Comparison of ENCODE assay signal across 17 cellular contexts in the genomic region with DNA sequence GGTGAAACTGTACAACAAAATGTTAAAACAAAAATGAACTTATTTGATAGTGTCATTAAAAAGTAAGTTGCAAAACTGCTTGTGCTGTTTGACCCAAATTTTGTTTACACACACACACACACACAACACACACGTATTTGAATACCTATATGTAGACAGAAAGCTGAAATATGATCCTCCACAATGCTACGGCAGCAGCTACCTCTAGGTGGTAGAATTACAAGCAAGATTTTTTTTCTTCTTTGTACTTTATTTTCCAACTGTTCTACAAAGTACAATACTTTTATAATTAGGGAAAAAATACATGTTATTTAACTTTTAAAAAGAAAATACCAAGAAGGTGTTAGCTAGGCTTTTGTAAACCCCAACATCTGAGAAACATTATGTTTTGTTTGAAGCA. TPM values are rescaled to one million over a fixed set of nuclear protein-coding genes. Genes with fewer than 3 reads are reported as not detected.
DNase-seq lines count a peak whose midpoint lies in the region; ATAC-seq and TF ChIP-seq lines count a peak whose summit lies in the region.
"Had no signal": no experiment of that assay in that cellular context is flagged by ENCODE, and none has a peak within 500 bp of the region (broad histone marks: within the 10 kb centered on the region; RNA-seq: fewer than 3 reads in every experiment).

No MANE protein-coding gene starts in this region.

- H3K4me3 Mint-ChIP-seq in H9, result no peak overlapping the region
- H3K4me3 Mint-ChIP-seq in activated CD4-positive, alpha-beta T cell treated with anti-CD3 and anti-CD28 coated beads for 36 hours, result no peak overlapping the region

- H2AFZ ChIP-seq in H9 (ENCODE audit: low read length), result no peak overlapping the region

- no peak overlapping the region for H2BK120ac ChIP-seq in H9 (ENCODE audit: low read depth, low read length, poor library complexity, severe bottlenecking)

- H3K18ac ChIP-seq in H9 (ENCODE audit: insufficient read length, low read depth, low read length), result no peak overlapping the region

- no peak overlapping the region for H2BK12ac ChIP-seq in H9 (ENCODE audit: insufficient read length, low read depth, low read length)

- TF ChIP-seq CTCF in A673 (conservative IDR thresholded peaks at IDR 0.05; ENCODE audit: low read depth, low read length) (peak; percentile 35), H9 (conservative IDR thresholded peaks at IDR 0.05) (no peak; the same call in 2 of the 3 replicates), fibroblast of the aortic adventitia (IDR thresholded peaks at IDR 0.05; ENCODE audit: insufficient read depth, low read length) (peak; percentile 39), tibial nerve (IDR thresholded peaks at IDR 0.05) (no peak), esophagus muscularis mucosa (IDR thresholded peaks at IDR 0.05) (no peak)

- no peak overlapping the region for H4K91ac ChIP-seq in H9 (ENCODE audit: insufficient read length, low read depth, low read length)

- H3K27me3 ChIP-seq in A673 (replicated peaks; ENCODE audit: insufficient read depth, low read depth, low read length, poor library complexity), result no peaks in the 10 kb centered on the region
- H3K27me3 ChIP-seq in H9 (ENCODE audit: insufficient read depth, low read length), result peaks cover 4% of the 10 kb centered on the region; the same call in 1 of the 2 replicates
- peaks cover 0 to 26% of the 10 kb centered on the region in 2 donors for H3K27me3 ChIP-seq in tibial nerve
- H3K27me3 ChIP-seq in esophagus muscularis mucosa, result peaks cover 0 to 41% (median 7%) of the 10 kb centered on the region in 4 donors

- H3K4me3 ChIP-seq in A673 (ENCODE audit: low read depth, low read length, poor library complexity, severe bottlenecking) (no peak overlapping the region), fibroblast of the aortic adventitia (ENCODE audit: low read depth, low read length) (no peak overlapping the region), tibial nerve (no peak overlapping the region), esophagus muscularis mucosa (no peak overlapping the region)
- H3K4me3 ChIP-seq: gastrocnemius medialis had no signal

- H2BK20ac ChIP-seq in H9 (ENCODE audit: low read depth, low read length, poor library complexity, severe bottlenecking), result no peak overlapping the region

- H4K20me1 ChIP-seq in H9 (ENCODE audit: control insufficient read depth, insufficient read depth, insufficient read length), result no peaks in the 10 kb centered on the region

- H3K23me2 ChIP-seq in H9 (ENCODE audit: insufficient read length, low read depth, low read length, poor library complexity, severe bottlenecking), result no peaks in the 10 kb centered on the region

- ATAC-seq in SK-N-SH treated with all-trans-retinoic acid at 6 μM for 48 hours, result peak; percentile 52
- no peak for ATAC-seq in activated CD4-positive, alpha-beta T cell treated with anti-CD3 and anti-CD28 coated beads for 36 hours
- ATAC-seq: gastrocnemius medialis had no signal

- no peaks in the 10 kb centered on the region for H3K9me3 ChIP-seq in A673 (ENCODE audit: low read depth, low read length, poor library complexity, severe bottlenecking)
- H3K9me3 ChIP-seq in H9 (ENCODE audit: control insufficient read depth, low read depth, low read length), result no peaks in the 10 kb centered on the region
- peaks cover 0 to 5% (median 0%) of the 10 kb centered on the region in 4 donors for H3K9me3 ChIP-seq in tibial nerve
- no peaks in the 10 kb centered on the region for H3K9me3 ChIP-seq in esophagus muscularis mucosa
- H3K9me3 ChIP-seq: gastrocnemius medialis had no signal

- no peak overlapping the region for H3K4ac ChIP-seq in H9 (ENCODE audit: low read depth, low read length)

- H2BK5ac ChIP-seq in H9 (ENCODE audit: insufficient read length, low read length), result no peak overlapping the region

- no peak overlapping the region for H3K14ac ChIP-seq in H9 (ENCODE audit: insufficient read depth, low read length)

- H3K79me1 ChIP-seq in H9 (ENCODE audit: insufficient read depth, low read depth, low read length, poor library complexity, severe bottlenecking), result no peaks in the 10 kb centered on the region

- peaks cover 12 to 15% of the 10 kb centered on the region in 2 experiments for H3K4me1 Mint-ChIP-seq in H9
- peaks cover 2% of the 10 kb centered on the region for H3K4me1 Mint-ChIP-seq in activated CD4-positive, alpha-beta T cell treated with anti-CD3 and anti-CD28 coated beads for 36 hours

- H3K23ac ChIP-seq in H9 (ENCODE audit: insufficient read length, low read depth, low read length), result no peak overlapping the region

- BruUV-seq in A673 (replicated peaks; lab: Mats Ljungman, UMichigan), result no TSS peak

- CTCF ChIA-PET in A673 (lab: Charles Lee), result no interaction called here
- CTCF ChIA-PET in activated CD4-positive, alpha-beta T cell treated with anti-CD3 and anti-CD28 coated beads for 36 hours (lab: Charles Lee), result interaction anchor here (0.6 kb wide), 1 partner anchor 574 kb away, joined by 3 read pairs; no protein-coding TSS in a partner anchor

- TF ChIP-seq EP300 in tibial nerve (IDR thresholded peaks at IDR 0.05), result no peak
- TF ChIP-seq EP300 in esophagus muscularis mucosa (IDR thresholded peaks at IDR 0.05), result no peak

- no CpG with 5 or more reads among the region's 2 CpGs for WGBS in H9 (ENCODE audit: extremely low coverage, insufficient read length, low lambda C conversion rate)
- 25 to 28% methylated on average over 2 of the region's 2 CpGs for WGBS in tibial nerve, 2 donors
- 22% methylated on average over 2 of the region's 2 CpGs for WGBS in esophagus muscularis mucosa

- no peak overlapping the region for H4K5ac ChIP-seq in H9 (ENCODE audit: insufficient read length, low read depth, low read length)

- peaks cover 34% of the 10 kb centered on the region for H3K27me3 Mint-ChIP-seq in H9 (ENCODE audit: low read depth)
- peaks cover 24% of the 10 kb centered on the region for H3K27me3 Mint-ChIP-seq in activated CD4-positive, alpha-beta T cell treated with anti-CD3 and anti-CD28 coated beads for 36 hours

- H3K36me3 Mint-ChIP-seq in H9 (ENCODE audit: insufficient read depth in 1 of 3, low read depth in 3 of 3), result no peaks in the 10 kb centered on the region
- no peaks in the 10 kb centered on the region for H3K36me3 Mint-ChIP-seq in activated CD4-positive, alpha-beta T cell treated with anti-CD3 and anti-CD28 coated beads for 36 hours (ENCODE audit: low read depth)

- intact Hi-C loops in A673 (cut with micrococcal nuclease; ENCODE audit: unreplicated experiment) (no loop called here), esophagus muscularis mucosa (cut with DNase I) (no loop called here)
- intact Hi-C loops in activated CD4-positive, alpha-beta T cell treated with anti-CD3 and anti-CD28 coated beads for 36 hours (cut with DNase I, micrococcal nuclease), result no loop called here

- H3K4me2 ChIP-seq in H9 (ENCODE audit: insufficient read depth, insufficient read length, low read length), result no peak overlapping the region

- TF ChIP-seq POLR2A in tibial nerve (IDR thresholded peaks at IDR 0.05) (no peak), esophagus muscularis mucosa (IDR thresholded peaks at IDR 0.05; ENCODE audit: low read depth) (no peak)

- H3K27ac ChIP-seq in A673 (ENCODE audit: low read depth, low read length, poor library complexity, severe bottlenecking) (no peak overlapping the region), H9 (ENCODE audit: insufficient read length, low read depth, low read length) (no peak overlapping the region), tibial nerve (no peak overlapping the region), esophagus muscularis mucosa (replicated peaks in 1 of 4) (no peak overlapping the region)
- H3K27ac ChIP-seq: gastrocnemius medialis had no signal

- no peaks in the 10 kb centered on the region; a peak in 2 of 5 replicates for H3K9me3 Mint-ChIP-seq in H9
- no peaks in the 10 kb centered on the region for H3K9me3 Mint-ChIP-seq in activated CD4-positive, alpha-beta T cell treated with anti-CD3 and anti-CD28 coated beads for 36 hours (ENCODE audit: low read depth)

- no peak overlapping the region for H2BK15ac ChIP-seq in H9 (ENCODE audit: low read depth, low read length)

- 0 out of 2 replicates have a peak, but pooled peaks cover 1% of the 10 kb centered on the region for H3K79me2 ChIP-seq in H9 (ENCODE audit: insufficient read depth, low read length)

- H3K56ac ChIP-seq in H9 (ENCODE audit: insufficient read length, low read depth, low read length), result no peak overlapping the region

- H4K8ac ChIP-seq in H9 (replicated peaks; ENCODE audit: insufficient read length, low read depth, low read length), result no peak overlapping the region

- no peak overlapping the region for H3K27ac Mint-ChIP-seq in H9
- H3K27ac Mint-ChIP-seq in activated CD4-positive, alpha-beta T cell treated with anti-CD3 and anti-CD28 coated beads for 36 hours, result no peak overlapping the region

- H3K4me1 ChIP-seq in A673 (ENCODE audit: insufficient read depth, low read length, poor library complexity, severe bottlenecking), result peaks cover 15% of the 10 kb centered on the region
- H3K4me1 ChIP-seq in H9 (ENCODE audit: insufficient read depth, low read length), result no peaks in the 10 kb centered on the region
- H3K4me1 ChIP-seq in tibial nerve, result peaks cover 0 to 13% (median 0%) of the 10 kb centered on the region in 4 donors
- H3K4me1 ChIP-seq in esophagus muscularis mucosa, result peaks cover 0 to 9% (median 8%) of the 10 kb centered on the region in 4 donors
- H3K4me1 ChIP-seq: gastrocnemius medialis had no signal

- POLR2A ChIA-PET in A673 (lab: Charles Lee; ENCODE audit: low non-redundant PET), result interaction anchor here (0.6 kb wide), 1 partner anchor 1902 kb away, joined by 3 read pairs; no protein-coding TSS in a partner anchor
- POLR2A ChIA-PET in activated CD4-positive, alpha-beta T cell treated with anti-CD3 and anti-CD28 coated beads for 36 hours (lab: Charles Lee), result no interaction called here

- H3K9ac ChIP-seq in H9 (ENCODE audit: extremely low read depth, insufficient read length, low read length), result no peak overlapping the region

- no peak overlapping the region for H3T11ph ChIP-seq in H9 (ENCODE audit: low read length)

- no peaks in the 10 kb centered on the region for H3K36me3 ChIP-seq in A673 (ENCODE audit: insufficient read depth, low read length, poor library complexity, severe bottlenecking)
- H3K36me3 ChIP-seq in tibial nerve, result no peaks in the 10 kb centered on the region
- H3K36me3 ChIP-seq in esophagus muscularis mucosa, result no peaks in the 10 kb centered on the region
- H3K36me3 ChIP-seq: gastrocnemius medialis had no signal

- no peak overlapping the region for H2AK5ac ChIP-seq in H9 (ENCODE audit: insufficient read length, low read length)

- DNase-seq in A673 (ENCODE audit: low spot score) (no peak), H9 (peak; percentile 4), fibroblast of the aortic adventitia (ENCODE audit: low read depth) (no peak), tibial nerve (ENCODE audit: low spot score in 2 of 2) (no peak), islet precursor cell (no peak), esophagus muscularis mucosa (ENCODE audit: extremely low spot score) (no peak)
- DNase-seq in activated CD4-positive, alpha-beta T cell treated with anti-CD3 and anti-CD28 coated beads for 36 hours, result no peak
- DNase-seq: activated effector memory CD4-positive, alpha-beta T cell treated with anti-CD3 and anti-CD28 coated beads, Interleukin-2, amount 50 U/mL, for 16 hours; aorta; DMS 273 treated with DMSO at 0.1 percent for 48 hours; gastrocnemius medialis; NCI-H1694; NCI-H82; nucleus accumbens; SIG-M5; stimulated activated naive CD4-positive, alpha-beta T cell had no signal

RNA-seq across cellular contexts. Expression of gene CYTL1, which starts 1.2 kb away (rescaled TPM):
- total RNA-seq in A673 (2021) (7.5 and 9.1 TPM in 2 replicates), H9 (2021) (1.4 and 1.7 TPM in 2 replicates), fibroblast of the aortic adventitia (ENCODE audit: low replicate concordance) (12.5 TPM in 1 of 2 replicates, not detected in the other), tibial nerve (1 to 10 TPM in 2 of 4 donors, not detected in 2; 5.9 to 9.6 TPM), esophagus muscularis mucosa (1 to 10 TPM; 1.2 to 2.3 (median 2.0) TPM)
- total RNA-seq in activated CD4-positive, alpha-beta T cell treated with anti-CD3 and anti-CD28 coated beads for 36 hours, result not detected
- total RNA-seq: gastrocnemius medialis had no signal

RNA-seq across cellular contexts. Expression of gene STK32B, which starts 33.2 kb away (rescaled TPM):
- 14.2 and 15.1 TPM in 2 replicates for total RNA-seq in A673 (2021)
- total RNA-seq in H9 (2021), result 1.0 and 1.3 TPM in 2 replicates
- total RNA-seq in fibroblast of the aortic adventitia (ENCODE audit: low replicate concordance), result 4.0 and 5.3 TPM in 2 replicates
- 1 to 10 TPM in 3 of 4 donors, under 1 TPM in 1; 0.39 to 2.7 (median 2.4) TPM for total RNA-seq in tibial nerve
- total RNA-seq in activated CD4-positive, alpha-beta T cell treated with anti-CD3 and anti-CD28 coated beads for 36 hours, result not detected
- 1 to 10 TPM; 1.7 to 3.8 (median 2.7) TPM for total RNA-seq in esophagus muscularis mucosa

Comparison
In these comparisons a context has a peak if more than half of its experiments do, and no peak if none do; other contexts are left out.
1. CTCF ChIP-seq: peak in A673 (single experiment) and fibroblast of the aortic adventitia (single experiment); none in H9 (single experiment), tibial nerve (0 of 5) and esophagus muscularis mucosa (0 of 3).